Comparison of ENCODE assay signal across 1 cellular context in the genomic region with DNA sequence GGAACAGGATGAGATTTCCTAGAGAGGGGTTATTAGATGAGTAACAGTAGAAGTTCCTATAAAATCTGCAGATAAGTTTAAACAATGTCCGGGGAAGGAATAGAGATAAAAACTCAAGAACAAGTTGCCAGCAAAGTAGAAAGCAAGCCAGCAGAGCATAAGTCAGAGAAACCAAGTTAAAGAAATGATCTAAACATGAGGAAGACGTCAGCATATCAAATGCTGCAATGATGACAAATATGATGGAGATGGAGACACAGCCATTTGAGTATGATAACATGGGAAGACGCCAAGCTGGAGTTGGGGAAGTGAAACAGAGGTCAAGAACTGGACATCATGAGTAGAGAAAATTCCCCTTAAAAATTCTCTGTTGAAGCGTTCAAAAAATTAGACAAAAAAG.
TF ChIP-seq lines count a peak whose summit lies in the region.

No MANE protein-coding gene starts in this region.

TF ChIP-seq in IMR-90, 13 proteins besides CTCF, POLR2A, EP300 and RAD21 (continued from another document):
- TF ChIP-seq, protein P1, sequence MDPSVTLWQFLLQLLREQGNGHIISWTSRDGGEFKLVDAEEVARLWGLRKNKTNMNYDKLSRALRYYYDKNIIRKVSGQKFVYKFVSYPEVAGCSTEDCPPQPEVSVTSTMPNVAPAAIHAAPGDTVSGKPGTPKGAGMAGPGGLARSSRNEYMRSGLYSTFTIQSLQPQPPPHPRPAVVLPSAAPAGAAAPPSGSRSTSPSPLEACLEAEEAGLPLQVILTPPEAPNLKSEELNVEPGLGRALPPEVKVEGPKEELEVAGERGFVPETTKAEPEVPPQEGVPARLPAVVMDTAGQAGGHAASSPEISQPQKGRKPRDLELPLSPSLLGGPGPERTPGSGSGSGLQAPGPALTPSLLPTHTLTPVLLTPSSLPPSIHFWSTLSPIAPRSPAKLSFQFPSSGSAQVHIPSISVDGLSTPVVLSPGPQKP (IDR thresholded peaks at IDR 0.05; ENCODE audit: borderline replicate concordance, low read depth, low read length) = no peak
- TF ChIP-seq CHD1 (IDR thresholded peaks at IDR 0.05; ENCODE audit: low read depth, low read length) (no peak), MAZ (IDR thresholded peaks at IDR 0.05; ENCODE audit: borderline replicate concordance, low read depth, low read length) (no peak), BHLHE40 (IDR thresholded peaks at IDR 0.05; ENCODE audit: low read depth, low read length) (no peak), RCOR1 (IDR thresholded peaks at IDR 0.05; ENCODE audit: insufficient replicate concordance, low read length) (no peak), MAFK (IDR thresholded peaks at IDR 0.05; ENCODE audit: low read depth, low read length) (no peak), CEBPB (IDR thresholded peaks at IDR 0.05; ENCODE audit: low read depth, low read length) (no peak), NFE2L2 (IDR thresholded peaks at IDR 0.05; ENCODE audit: low read depth, low read length) (no peak), MXI1 (IDR thresholded peaks at IDR 0.05; ENCODE audit: borderline replicate concordance, low read depth, low read length) (no peak), FOS (IDR thresholded peaks at IDR 0.05; ENCODE audit: low read depth, low read length) (no peak)
- TF ChIP-seq, protein P2, sequence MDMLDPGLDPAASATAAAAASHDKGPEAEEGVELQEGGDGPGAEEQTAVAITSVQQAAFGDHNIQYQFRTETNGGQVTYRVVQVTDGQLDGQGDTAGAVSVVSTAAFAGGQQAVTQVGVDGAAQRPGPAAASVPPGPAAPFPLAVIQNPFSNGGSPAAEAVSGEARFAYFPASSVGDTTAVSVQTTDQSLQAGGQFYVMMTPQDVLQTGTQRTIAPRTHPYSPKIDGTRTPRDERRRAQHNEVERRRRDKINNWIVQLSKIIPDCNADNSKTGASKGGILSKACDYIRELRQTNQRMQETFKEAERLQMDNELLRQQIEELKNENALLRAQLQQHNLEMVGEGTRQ (IDR thresholded peaks at IDR 0.05; ENCODE audit: low read depth, low read length) = no peak
